Comparison of ENCODE assay signal across 29 cellular contexts in genomic region chr2:45257820-45258219, GRCh38.
A peak's percentile ranks its signal among the peaks of the same experiment; 100 is the strongest.
DNase-seq lines count a peak whose midpoint lies in the region; ATAC-seq, FAIRE-seq and TF ChIP-seq lines count a peak whose summit lies in the region.
"Had no signal": no experiment of that assay in that cellular context is flagged by ENCODE, and none has a peak within 500 bp of the region (broad histone marks: within the 10 kb centered on the region; RNA-seq: fewer than 3 reads in every experiment).

No MANE protein-coding gene starts in this region.

- H3K4me1 ChIP-seq in mesenchymal stem cell (ENCODE audit: control insufficient read depth, insufficient read depth, low read depth, low read length), result peaks cover 18% of the 10 kb centered on the region
- peaks cover 34 to 60% of the 10 kb centered on the region in 2 donors for H3K4me1 ChIP-seq in thoracic aorta (ENCODE audit: control insufficient read depth in 1 of 2, low read depth in 2 of 2)
- H3K4me1 ChIP-seq in heart right ventricle, result peaks cover 0 to 34% (median 8%) of the 10 kb centered on the region in 9 donors

- peak overlapping the region; percentile 52 for H2BK15ac ChIP-seq in mesenchymal stem cell (ENCODE audit: low read depth, poor library complexity, severe bottlenecking)

- intact Hi-C loops in heart right ventricle (cut with DNase I), result no loop called here

- H3K27ac ChIP-seq in VCaP (peak overlapping the region; percentile 85), mesenchymal stem cell (ENCODE audit: low read length, poor library complexity, severe bottlenecking) (no peak overlapping the region), thoracic aorta (peak overlapping the region; percentile 71 to 91), heart right ventricle (no peak overlapping the region)
- H3K27ac ChIP-seq: gastroesophageal sphincter, prostate gland, suprapubic skin had no signal

- no peak overlapping the region for H3K4me2 ChIP-seq in mesenchymal stem cell (ENCODE audit: low read length, poor library complexity, severe bottlenecking)

- H3K79me1 ChIP-seq in mesenchymal stem cell (replicated peaks; ENCODE audit: low read length, poor library complexity, severe bottlenecking), result no peaks in the 10 kb centered on the region

- H2AK5ac ChIP-seq in mesenchymal stem cell (ENCODE audit: low read length, severe bottlenecking), result no peak overlapping the region

- no peak overlapping the region for H3K9ac ChIP-seq in mesenchymal stem cell (ENCODE audit: low read length)

- H3K27me3 ChIP-seq in mesenchymal stem cell (ENCODE audit: control insufficient read depth in 1 of 2, insufficient read depth in 1 of 2, low read length in 2 of 2) (peaks cover 0 to 22% of the 10 kb centered on the region in 2 experiments), thoracic aorta (replicated peaks; ENCODE audit: insufficient read depth) (no peaks in the 10 kb centered on the region), heart right ventricle (peaks cover 0 to 14% (median 0%) of the 10 kb centered on the region in 7 donors)
- H3K27me3 ChIP-seq: gastroesophageal sphincter, MG63, suprapubic skin had no signal

- H3K9me3 ChIP-seq in mesenchymal stem cell (ENCODE audit: control insufficient read depth, low read length), result no peaks in the 10 kb centered on the region
- no peaks in the 10 kb centered on the region for H3K9me3 ChIP-seq in thoracic aorta
- no peaks in the 10 kb centered on the region for H3K9me3 ChIP-seq in heart right ventricle
- H3K9me3 ChIP-seq: gastroesophageal sphincter, MG63, prostate gland, suprapubic skin had no signal

- 89% methylated on average over 11 of the region's 11 CpGs for WGBS in mesenchymal stem cell
- WGBS in heart right ventricle, 2 donors, result 73 to 76% methylated on average over 11 of the region's 11 CpGs

- no peak overlapping the region for H3K4me3 ChIP-seq in mesenchymal stem cell (ENCODE audit: insufficient read depth in 1 of 2, low read depth in 1 of 2, low read length in 2 of 2)
- H3K4me3 ChIP-seq in thoracic aorta, result no peak overlapping the region
- no peak overlapping the region for H3K4me3 ChIP-seq in heart right ventricle
- H3K4me3 ChIP-seq: gastroesophageal sphincter, MG63, prostate gland, suprapubic skin had no signal

- H3K36me3 ChIP-seq in mesenchymal stem cell (ENCODE audit: control insufficient read depth in 1 of 2, insufficient read depth in 2 of 2, low read depth in 1 of 2, low read length in 2 of 2) (no peaks in the 10 kb centered on the region), thoracic aorta (no peaks in the 10 kb centered on the region), heart right ventricle (no peaks in the 10 kb centered on the region)
- H3K36me3 ChIP-seq: gastroesophageal sphincter, MG63, prostate gland, suprapubic skin had no signal

- no peak overlapping the region for H3K23ac ChIP-seq in mesenchymal stem cell (ENCODE audit: low read length in 2 of 2)

- FAIRE-seq in HTR-8/SVneo (lab: Jason Lieb, UNC), result no peak
- FAIRE-seq: bronchial epithelial cell, RCC 7860 had no signal

- TF ChIP-seq CTCF in VCaP (conservative IDR thresholded peaks at IDR 0.05) (no peak), thoracic aorta (IDR thresholded peaks at IDR 0.05) (no peak), heart right ventricle (IDR thresholded peaks at IDR 0.05) (no peak)

- DNase-seq in DMS53 (lab: John Stamatoyannopoulos, UW) (peak; percentile 31), DMS53 treated with DMSO at 0.1 percent for 48 hours (lab: John Stamatoyannopoulos, UW; ENCODE audit: unreplicated experiment) (no peak), mesenchymal stem cell (no peak), thoracic aorta (ENCODE audit: low spot score) (no peak), heart right ventricle (no peak), HTR-8/SVneo (ENCODE audit: insufficient read length, low spot score) (no peak)
- no peak for DNase-seq in activated CD4-positive, CD25-positive, alpha-beta regulatory T cell treated with anti-CD3 and anti-CD28 coated beads, Interleukin-2, amount 50 U/mL, for 72 hours
- DNase-seq: 8988T; activated CD4-positive, alpha-beta T cell treated with anti-CD3 and anti-CD28 coated beads for 48 hours; activated naive CD4-positive, alpha-beta T cell treated with anti-CD3 and anti-CD28 coated beads, Interleukin-2, amount 50 U/mL, for 16 hours; amniotic stem cell; Calu3; CD4-positive, CD25-positive, alpha-beta regulatory T cell; hippocampal formation; KG1; left colon; MG63; NCI-H1105; NCI-H1930; NCI-H2171 treated with DMSO at 0.1 percent for 48 hours; SIG-M5; stimulated activated naive CD4-positive, alpha-beta T cell had no signal

- H3K14ac ChIP-seq in mesenchymal stem cell (ENCODE audit: low read length in 2 of 2), result no peak overlapping the region

- H2AFZ ChIP-seq in mesenchymal stem cell (ENCODE audit: low read depth, low read length), result no peak overlapping the region

- H3K18ac ChIP-seq in mesenchymal stem cell (ENCODE audit: low read depth in 1 of 2, low read length in 2 of 2), result peak overlapping the region in 1 of 2 experiments; percentile 1

- H2BK5ac ChIP-seq in mesenchymal stem cell (ENCODE audit: low read depth, low read length, poor library complexity, severe bottlenecking), result no peak overlapping the region

- peak overlapping the region; percentile 16 for H4K8ac ChIP-seq in mesenchymal stem cell (ENCODE audit: low read length)

- H4K91ac ChIP-seq in mesenchymal stem cell (ENCODE audit: low read length), result no peak overlapping the region

- ATAC-seq in thoracic aorta (ENCODE audit: insufficient number of reproducible peaks, low FRiP score, low read depth), result no peak
- no peak for ATAC-seq in heart right ventricle
- ATAC-seq: activated T-helper 17 cell treated with anti-CD3 and anti-CD28 coated beads, Interleukin-2, amount 50 U/mL, for 72 hours; gastroesophageal sphincter; left colon had no signal

- no peak overlapping the region for H3K4ac ChIP-seq in mesenchymal stem cell (ENCODE audit: low read depth in 1 of 2, low read length in 2 of 2)

- no peak overlapping the region for H2BK12ac ChIP-seq in mesenchymal stem cell (ENCODE audit: low read length in 2 of 2)

- no peak overlapping the region for H2BK120ac ChIP-seq in mesenchymal stem cell (ENCODE audit: low read depth, low read length)

Comparison
In these comparisons a context has a peak if more than half of its experiments do, and no peak if none do; other contexts are left out.
1. H3K27ac ChIP-seq: peak in VCaP (single experiment) and thoracic aorta (2 of 2); none in mesenchymal stem cell (single experiment) and heart right ventricle (0 of 10).